ENCODE assay signal across 7 cellular contexts in the genomic region with DNA sequence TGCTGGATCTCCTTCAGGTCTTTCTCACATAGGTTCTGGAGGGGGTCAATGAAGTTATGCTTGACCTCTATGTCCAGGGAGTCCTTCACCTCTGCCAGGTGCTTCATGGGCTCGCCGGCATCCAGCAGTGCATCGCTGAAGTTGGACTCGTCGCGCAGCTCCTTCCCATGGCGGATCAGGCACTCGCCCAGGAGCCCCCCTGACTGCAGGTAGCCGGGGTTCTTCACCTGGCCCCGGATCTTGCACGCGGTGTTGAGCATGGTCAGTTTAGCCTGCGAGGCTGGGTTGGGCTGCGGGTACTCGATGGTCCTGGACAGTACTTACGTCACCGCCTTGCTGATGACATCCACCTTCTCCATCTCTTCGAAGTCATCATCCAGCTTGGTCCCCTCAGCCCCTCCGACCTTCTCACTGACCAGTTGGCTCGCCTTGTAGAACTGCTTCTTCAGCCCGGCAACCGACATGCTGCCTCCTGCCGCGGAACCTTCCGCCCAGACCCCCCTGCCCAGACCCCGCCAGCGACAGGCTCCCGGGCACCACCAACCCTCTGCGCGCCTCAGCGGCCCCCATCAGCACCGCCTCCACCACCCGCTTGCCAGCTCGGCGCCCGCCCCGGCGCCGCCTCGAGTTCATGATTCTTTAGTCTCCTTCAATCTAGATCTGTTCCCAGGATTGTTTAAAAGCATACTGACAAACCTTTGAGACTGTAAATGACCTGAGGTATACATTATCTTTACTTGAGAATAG.
"Had no signal": no experiment of that assay in that cellular context is flagged by ENCODE, and none has a peak within 500 bp of the region (broad histone marks: within the 10 kb centered on the region; RNA-seq: fewer than 3 reads in every experiment).

No MANE protein-coding gene starts in this region.

- H3K4me3 Mint-ChIP-seq: H9 had no signal

- H3K27ac Mint-ChIP-seq: H9 had no signal

- DNase-seq: GM23248, GOT3, H9, HCEC 1CT, IMR-90 had no signal

- H3K9me3 Mint-ChIP-seq: H9 had no signal

- H3K4me3 ChIP-seq: GM23248, K562 had no signal

- H3K27ac ChIP-seq: GM23248, HL-60 had no signal
